1 cellular context compared by ENCODE assay signal in genomic region chr6:48916523-48917050, GRCh38.
TF ChIP-seq lines count a peak whose summit lies in the region.

No MANE protein-coding gene starts in this region.

TF ChIP-seq in HepG2, 621 proteins besides CTCF, POLR2A, EP300 and RAD21 (continued from another document):
- no peak for TF ChIP-seq IRF1 (CRISPR knock-in tag; IDR thresholded peaks at IDR 0.05; ENCODE audit: low read depth)
- TF ChIP-seq ZNF3 (CRISPR knock-in tag; IDR thresholded peaks at IDR 0.05) = no peak
- TF ChIP-seq RFX3 (CRISPR knock-in tag; IDR thresholded peaks at IDR 0.05) = no peak
- no peak for TF ChIP-seq SETDB1 (CRISPR knock-in tag; IDR thresholded peaks at IDR 0.05; ENCODE audit: borderline replicate concordance)
- TF ChIP-seq HOMEZ (CRISPR knock-in tag; IDR thresholded peaks at IDR 0.05; ENCODE audit: low read depth) = no peak
- no peak for TF ChIP-seq CREM (IDR thresholded peaks at IDR 0.05)
- TF ChIP-seq CREM (CRISPR knock-in tag; IDR thresholded peaks at IDR 0.05) = no peak
- no peak for TF ChIP-seq SMC3 (IDR thresholded peaks at IDR 0.05; ENCODE audit: low read length)
- no peak for TF ChIP-seq ZFP62 (CRISPR knock-in tag; IDR thresholded peaks at IDR 0.05)
- no peak for TF ChIP-seq SRSF1 (optimal IDR thresholded peaks at IDR 0.05; ENCODE audit: low read depth, low read length)
- no peak for TF ChIP-seq FOXK2 (IDR thresholded peaks at IDR 0.05)
- TF ChIP-seq MAFK (conservative IDR thresholded peaks at IDR 0.05 in 1 of 2, IDR thresholded peaks at IDR 0.05 in 1 of 2; ENCODE audit: low read length in 2 of 2) = no peak
- TF ChIP-seq ZNF333 (CRISPR knock-in tag; IDR thresholded peaks at IDR 0.05; ENCODE audit: borderline replicate concordance) = no peak
- no peak for TF ChIP-seq PHF8 (CRISPR knock-in tag; IDR thresholded peaks at IDR 0.05)
- no peak for TF ChIP-seq ZHX2 (IDR thresholded peaks at IDR 0.05; ENCODE audit: low read depth)
- no peak for TF ChIP-seq ZHX2 (CRISPR knock-in tag; IDR thresholded peaks at IDR 0.05; ENCODE audit: borderline replicate concordance)
- no peak for TF ChIP-seq ZNF101 (CRISPR knock-in tag; IDR thresholded peaks at IDR 0.05; ENCODE audit: borderline replicate concordance, low read depth)
- TF ChIP-seq JDP2 (CRISPR knock-in tag; IDR thresholded peaks at IDR 0.05; ENCODE audit: borderline replicate concordance) = no peak
- no peak for TF ChIP-seq ZFP36 (IDR thresholded peaks at IDR 0.05; ENCODE audit: borderline replicate concordance, low read depth, low read length, partially characterized antibody)
TF ChIP-seq in HepG2: peak in this region for 0.
